18 cellular contexts compared by ENCODE assay signal in the genomic region with DNA sequence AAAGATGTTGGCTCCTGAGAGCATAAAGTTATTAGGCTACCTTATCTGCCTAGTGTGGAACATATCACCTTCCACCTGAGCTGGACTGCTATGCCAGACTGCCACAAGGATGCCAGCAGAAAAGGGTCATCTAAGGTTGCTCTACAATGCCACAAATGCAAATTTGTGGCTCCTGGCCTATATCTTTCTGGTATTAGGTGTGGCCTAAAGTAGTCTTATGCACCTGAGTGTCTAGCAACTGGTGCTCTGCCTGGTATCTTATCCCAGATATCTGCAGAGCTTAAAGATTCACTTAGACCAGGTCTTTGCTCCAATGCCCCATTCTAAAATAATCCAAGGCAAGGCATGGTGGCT.
"Had no signal": no experiment of that assay in that cellular context is flagged by ENCODE, and none has a peak within 500 bp of the region (broad histone marks: within the 10 kb centered on the region; RNA-seq: fewer than 3 reads in every experiment).

No MANE protein-coding gene starts in this region.

- H3K4me3 Mint-ChIP-seq: immature natural killer cell; naive thymus-derived CD8-positive, alpha-beta T cell; stimulated activated memory B cell treated with anti-CD40 and anti-IgM and Interleukin-4, amounts not matched to agents 10 μg/mL and 1 μg/mL and 100 μg/mL, for 72 hours; stimulated activated naive CD8-positive, alpha-beta T cell treated with anti-CD3 and anti-CD28 coated beads, Interleukin-15, Interleukin-2, amounts not matched to agents 100 ng/mL and 50 ng/mL, for 24 hours had no signal

- ATAC-seq: foreskin keratinocyte; left colon; mucosa of descending colon; naive thymus-derived CD8-positive, alpha-beta T cell; psoas muscle; right lobe of liver; stimulated activated memory B cell treated with anti-CD40 and anti-IgM and Interleukin-4, amounts not matched to agents 10 μg/mL and 1 μg/mL and 100 μg/mL, for 72 hours had no signal

- H3K27ac Mint-ChIP-seq: immature natural killer cell; naive thymus-derived CD8-positive, alpha-beta T cell; stimulated activated memory B cell treated with anti-CD40 and anti-IgM and Interleukin-4, amounts not matched to agents 10 μg/mL and 1 μg/mL and 100 μg/mL, for 72 hours; stimulated activated naive CD8-positive, alpha-beta T cell treated with anti-CD3 and anti-CD28 coated beads, Interleukin-15, Interleukin-2, amounts not matched to agents 100 ng/mL and 50 ng/mL, for 24 hours had no signal

- H3K27me3 ChIP-seq: foreskin keratinocyte, neutrophil, right lobe of liver, tibial artery, upper lobe of left lung, uterus had no signal

- H3K4me1 ChIP-seq: foreskin keratinocyte, psoas muscle, right lobe of liver, tibial artery, uterus had no signal

- H3K36me3 ChIP-seq: neutrophil, right lobe of liver, tibial artery, upper lobe of left lung, uterus had no signal

- H3K27me3 Mint-ChIP-seq: naive thymus-derived CD8-positive, alpha-beta T cell; stimulated activated memory B cell treated with anti-CD40 and anti-IgM and Interleukin-4, amounts not matched to agents 10 μg/mL and 1 μg/mL and 100 μg/mL, for 72 hours; stimulated activated naive CD8-positive, alpha-beta T cell treated with anti-CD3 and anti-CD28 coated beads, Interleukin-15, Interleukin-2, amounts not matched to agents 100 ng/mL and 50 ng/mL, for 24 hours had no signal

- H3K4me3 ChIP-seq: mucosa of descending colon, psoas muscle, right lobe of liver, tibial artery, upper lobe of left lung, uterus had no signal

- H3K27ac ChIP-seq: foreskin keratinocyte, neutrophil, psoas muscle, right lobe of liver, tibial artery, upper lobe of left lung, uterus had no signal

- H3K9me3 ChIP-seq: mucosa of descending colon, neutrophil, psoas muscle, right lobe of liver, tibial artery, upper lobe of left lung, uterus had no signal

- DNase-seq: erythroblast; foreskin keratinocyte; immature natural killer cell; left colon; mammary epithelial cell; mucosa of descending colon; naive thymus-derived CD8-positive, alpha-beta T cell; psoas muscle; retina; right lobe of liver; stimulated activated CD4-positive, alpha-beta T cell treated with anti-CD3 and anti-CD28 coated beads, Interleukin-1b, Interleukin-23, amount 100 ng/mL, for 48 hours; stimulated activated CD4-positive, alpha-beta T cell treated with anti-CD3 and anti-CD28 coated beads, Interleukin-4, amount 100 ng/mL, for 24 hours; tibial artery; upper lobe of left lung; uterus had no signal

- H3K9me3 Mint-ChIP-seq: immature natural killer cell; naive thymus-derived CD8-positive, alpha-beta T cell; stimulated activated memory B cell treated with anti-CD40 and anti-IgM and Interleukin-4, amounts not matched to agents 10 μg/mL and 1 μg/mL and 100 μg/mL, for 72 hours; stimulated activated naive CD8-positive, alpha-beta T cell treated with anti-CD3 and anti-CD28 coated beads, Interleukin-15, Interleukin-2, amounts not matched to agents 100 ng/mL and 50 ng/mL, for 24 hours had no signal

- H3K4me1 Mint-ChIP-seq: immature natural killer cell had no signal
